ENCODE assay signal across 11 cellular contexts in the genomic region with DNA sequence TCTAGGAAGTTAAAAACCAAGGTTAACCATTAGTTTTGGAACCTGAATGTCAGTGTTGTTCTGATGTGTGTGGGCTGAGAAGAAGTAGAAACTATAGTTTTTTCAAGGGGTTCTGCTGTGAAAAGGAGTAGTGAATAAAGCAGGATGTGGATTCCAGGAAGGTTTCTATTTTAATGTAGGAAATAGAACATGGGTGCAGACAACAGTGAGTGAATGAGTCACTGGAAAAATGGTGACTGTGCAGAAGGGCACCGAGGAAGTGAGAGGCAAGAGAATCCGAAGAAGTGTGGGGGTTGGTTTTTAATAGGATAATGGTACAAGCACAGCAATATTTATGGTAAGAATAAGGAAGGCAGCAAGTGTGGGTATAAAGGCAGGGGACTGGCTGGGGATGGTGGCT.
DNase-seq lines count a peak whose midpoint lies in the region; ATAC-seq lines count a peak whose summit lies in the region.
"Had no signal": no experiment of that assay in that cellular context is flagged by ENCODE, and none has a peak within 500 bp of the region (broad histone marks: within the 10 kb centered on the region; RNA-seq: fewer than 3 reads in every experiment).

No MANE protein-coding gene starts in this region.

- no peaks in the 10 kb centered on the region for H3K27me3 Mint-ChIP-seq in activated CD4-positive, alpha-beta T cell treated with anti-CD3 and anti-CD28 coated beads, Interleukin-2, amount 10 ng/mL, durations not matched to agents 7 days and 5 days
- no peaks in the 10 kb centered on the region for H3K27me3 Mint-ChIP-seq in dendritic cell treated with granulocyte-macrophage colony-stimulating factor and Interleukin-4, amounts not matched to agents 40 ng/mL and 50 ng/mL, for 4 days
- no peaks in the 10 kb centered on the region for H3K27me3 Mint-ChIP-seq in effector memory CD8-positive, alpha-beta T cell
- H3K27me3 Mint-ChIP-seq: type B pancreatic cell had no signal

- H3K9me3 Mint-ChIP-seq in activated CD4-positive, alpha-beta T cell treated with anti-CD3 and anti-CD28 coated beads, Interleukin-2, amount 10 ng/mL, durations not matched to agents 7 days and 5 days: no peaks in the 10 kb centered on the region
- H3K9me3 Mint-ChIP-seq in dendritic cell treated with granulocyte-macrophage colony-stimulating factor and Interleukin-4, amounts not matched to agents 40 ng/mL and 50 ng/mL, for 4 days: peaks cover 5% of the 10 kb centered on the region
- no peaks in the 10 kb centered on the region for H3K9me3 Mint-ChIP-seq in effector memory CD8-positive, alpha-beta T cell
- H3K9me3 Mint-ChIP-seq: type B pancreatic cell had no signal

- H3K9ac ChIP-seq in skeletal muscle satellite cell (ENCODE audit: low read depth, low read length): peak overlapping the region; percentile 10

- intact Hi-C loops in dendritic cell treated with granulocyte-macrophage colony-stimulating factor and Interleukin-4, amounts not matched to agents 40 ng/mL and 50 ng/mL, for 4 days (cut with micrococcal nuclease): no loop called here

- H3K4me1 ChIP-seq in SJSA1 (replicated peaks): peaks cover 11% of the 10 kb centered on the region
- peaks cover 13% of the 10 kb centered on the region for H3K4me1 ChIP-seq in skeletal muscle satellite cell (ENCODE audit: control insufficient read depth, insufficient read depth, low read length)

- H3K27me3 ChIP-seq in SJSA1 (replicated peaks) (no peaks in the 10 kb centered on the region), skeletal muscle satellite cell (ENCODE audit: control insufficient read depth, insufficient read depth, low read length) (no peaks in the 10 kb centered on the region)

- peak overlapping the region; percentile 27 for H3K4me2 ChIP-seq in skeletal muscle satellite cell (ENCODE audit: low read length)

- H3K4me3 Mint-ChIP-seq in activated CD4-positive, alpha-beta T cell treated with anti-CD3 and anti-CD28 coated beads, Interleukin-2, amount 10 ng/mL, durations not matched to agents 7 days and 5 days: no peak overlapping the region
- H3K4me3 Mint-ChIP-seq in dendritic cell treated with granulocyte-macrophage colony-stimulating factor and Interleukin-4, amounts not matched to agents 40 ng/mL and 50 ng/mL, for 4 days: no peak overlapping the region
- no peak overlapping the region for H3K4me3 Mint-ChIP-seq in effector memory CD8-positive, alpha-beta T cell
- H3K4me3 Mint-ChIP-seq: type B pancreatic cell had no signal

- no peak for DNase-seq in activated CD4-positive, alpha-beta T cell treated with anti-CD3 and anti-CD28 coated beads, Interleukin-2, amount 10 ng/mL, durations not matched to agents 7 days and 5 days
- DNase-seq in activated CD4-positive, alpha-beta T cell treated with anti-CD3 and anti-CD28 coated beads, Interleukin-2, amount 50 U/mL, for 4 hours: no peak
- DNase-seq in SJSA1 (ENCODE audit: low read depth in 1 of 2, low spot score in 2 of 2) (peak; percentile 44 to 51), NCI-H2196 (lab: John Stamatoyannopoulos, UW; ENCODE audit: unreplicated experiment) (no peak)
- DNase-seq in effector memory CD8-positive, alpha-beta T cell: no peak
- DNase-seq: NCI-H1048, WERI-Rb-1 had no signal

- POLR2A ChIA-PET in activated CD4-positive, alpha-beta T cell treated with anti-CD3 and anti-CD28 coated beads, Interleukin-2, amount 10 ng/mL, durations not matched to agents 7 days and 5 days (lab: Charles Lee): no interaction called here

- H3K27ac ChIP-seq in SJSA1: peak overlapping the region; percentile 70
- H3K27ac ChIP-seq: WERI-Rb-1 had no signal

- CTCF ChIA-PET in activated CD4-positive, alpha-beta T cell treated with anti-CD3 and anti-CD28 coated beads, Interleukin-2, amount 10 ng/mL, durations not matched to agents 7 days and 5 days (lab: Charles Lee): no interaction called here

- H3K36me3 Mint-ChIP-seq in activated CD4-positive, alpha-beta T cell treated with anti-CD3 and anti-CD28 coated beads, Interleukin-2, amount 10 ng/mL, durations not matched to agents 7 days and 5 days (ENCODE audit: low read depth): peaks cover 20% of the 10 kb centered on the region
- peaks cover 65% of the 10 kb centered on the region for H3K36me3 Mint-ChIP-seq in dendritic cell treated with granulocyte-macrophage colony-stimulating factor and Interleukin-4, amounts not matched to agents 40 ng/mL and 50 ng/mL, for 4 days (ENCODE audit: low read depth)
- peaks cover 14% of the 10 kb centered on the region for H3K36me3 Mint-ChIP-seq in effector memory CD8-positive, alpha-beta T cell (ENCODE audit: insufficient read depth)

- H3K27ac Mint-ChIP-seq in activated CD4-positive, alpha-beta T cell treated with anti-CD3 and anti-CD28 coated beads, Interleukin-2, amount 10 ng/mL, durations not matched to agents 7 days and 5 days: peak overlapping the region; percentile 33
- peak overlapping the region; percentile 27 for H3K27ac Mint-ChIP-seq in dendritic cell treated with granulocyte-macrophage colony-stimulating factor and Interleukin-4, amounts not matched to agents 40 ng/mL and 50 ng/mL, for 4 days
- peak overlapping the region in 1 of 2 donors; percentile 59 for H3K27ac Mint-ChIP-seq in effector memory CD8-positive, alpha-beta T cell
- H3K27ac Mint-ChIP-seq: type B pancreatic cell had no signal

- H3K9me3 ChIP-seq in SJSA1 (replicated peaks) (no peaks in the 10 kb centered on the region), skeletal muscle satellite cell (replicated peaks; ENCODE audit: low read length) (no peaks in the 10 kb centered on the region)

- H3K4me1 Mint-ChIP-seq in activated CD4-positive, alpha-beta T cell treated with anti-CD3 and anti-CD28 coated beads, Interleukin-2, amount 10 ng/mL, durations not matched to agents 7 days and 5 days: peaks cover 14% of the 10 kb centered on the region
- peaks cover 15% of the 10 kb centered on the region for H3K4me1 Mint-ChIP-seq in dendritic cell treated with granulocyte-macrophage colony-stimulating factor and Interleukin-4, amounts not matched to agents 40 ng/mL and 50 ng/mL, for 4 days (ENCODE audit: low read depth)
- H3K4me1 Mint-ChIP-seq in effector memory CD8-positive, alpha-beta T cell (ENCODE audit: low read depth in 2 of 2): no peaks in the 10 kb centered on the region

- H3K4me3 ChIP-seq in SJSA1 (no peak overlapping the region), skeletal muscle satellite cell (ENCODE audit: low read length) (no peak overlapping the region)

- H3K36me3 ChIP-seq in SJSA1: peaks cover 55% of the 10 kb centered on the region
- H3K36me3 ChIP-seq in skeletal muscle satellite cell (ENCODE audit: insufficient read depth, low read length): peaks cover 60% of the 10 kb centered on the region
- H3K36me3 ChIP-seq: WERI-Rb-1 had no signal

- no peak for ATAC-seq in effector memory CD8-positive, alpha-beta T cell (replicated peaks)
- no peak for ATAC-seq in HG02981 (IDR thresholded peaks at IDR 0.05; ENCODE audit: unreplicated experiment)

Comparison
In these comparisons a context has a peak if more than half of its experiments do, and no peak if none do; other contexts are left out.
1. DNase-seq: peak in SJSA1 (2 of 2); none in activated CD4-positive, alpha-beta T cell treated with anti-CD3 and anti-CD28 coated beads, Interleukin-2, amount 10 ng/mL, durations not matched to agents 7 days and 5 days (single experiment), activated CD4-positive, alpha-beta T cell treated with anti-CD3 and anti-CD28 coated beads, Interleukin-2, amount 50 U/mL, for 4 hours (0 of 2), NCI-H2196 (single experiment) and effector memory CD8-positive, alpha-beta T cell (0 of 3).